ENCODE assay signal across 37 cellular contexts in the genomic region with DNA sequence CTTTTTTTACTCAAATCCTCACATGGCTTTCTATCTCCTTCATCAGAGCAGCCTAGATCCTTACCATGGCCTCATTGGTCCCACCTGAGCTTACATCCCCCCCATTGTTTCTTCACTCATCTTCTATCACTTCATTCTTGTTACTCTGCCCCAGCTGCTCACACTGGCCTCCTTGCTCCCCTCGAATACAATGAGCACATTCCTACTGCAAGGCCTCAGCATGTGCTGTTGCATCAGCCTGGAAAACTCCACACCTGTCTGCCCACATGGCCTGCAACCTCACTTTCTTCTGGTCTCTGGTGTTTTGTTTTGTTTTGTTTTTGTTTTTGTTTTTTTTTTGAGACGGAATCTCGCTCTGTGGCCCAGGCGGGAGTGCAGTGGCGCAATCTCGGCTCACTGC.
"Had no signal": no experiment of that assay in that cellular context is flagged by ENCODE, and none has a peak within 500 bp of the region (broad histone marks: within the 10 kb centered on the region; RNA-seq: fewer than 3 reads in every experiment).

No MANE protein-coding gene starts in this region.

- H3K4me1 Mint-ChIP-seq: activated CD4-positive, alpha-beta T cell treated with anti-CD3 and anti-CD28 coated beads for 36 hours; activated CD4-positive, alpha-beta T cell treated with anti-CD3 and anti-CD28 coated beads, Interleukin-2, amount 10 ng/mL, durations not matched to agents 7 days and 5 days; activated T-helper 17 cell treated with anti-CD3 and anti-CD28 coated beads, Interleukin-2, amount 50 U/mL, for 72 hours had no signal

- FAIRE-seq: astrocyte, colon, TTC549 had no signal

- H3K27me3 Mint-ChIP-seq: activated CD4-positive, alpha-beta memory T cell treated with anti-CD3 and anti-CD28 coated beads for 36 hours; activated CD4-positive, alpha-beta T cell treated with anti-CD3 and anti-CD28 coated beads for 36 hours; activated CD4-positive, alpha-beta T cell treated with anti-CD3 and anti-CD28 coated beads, Interleukin-2, amount 10 ng/mL, durations not matched to agents 7 days and 5 days; activated CD8-positive, alpha-beta T cell treated with anti-CD3 and anti-CD28 coated beads for 36 hours; activated naive CD8-positive, alpha-beta T cell treated with anti-CD3 and anti-CD28 coated beads for 36 hours; activated T-helper 17 cell treated with anti-CD3 and anti-CD28 coated beads, Interleukin-2, amount 50 U/mL, for 72 hours had no signal

- H3K4me3 ChIP-seq: adrenal gland, body of pancreas, breast epithelium had no signal

- H3K27me3 ChIP-seq: adrenal gland, body of pancreas, brain microvascular endothelial cell, breast epithelium had no signal

- H3K9me3 Mint-ChIP-seq: activated CD4-positive, alpha-beta memory T cell treated with anti-CD3 and anti-CD28 coated beads for 36 hours; activated CD8-positive, alpha-beta T cell treated with anti-CD3 and anti-CD28 coated beads for 36 hours had no signal

- H3K27ac Mint-ChIP-seq: activated CD4-positive, alpha-beta memory T cell treated with anti-CD3 and anti-CD28 coated beads for 36 hours; activated CD4-positive, alpha-beta T cell treated with anti-CD3 and anti-CD28 coated beads for 36 hours; activated CD4-positive, alpha-beta T cell treated with anti-CD3 and anti-CD28 coated beads, Interleukin-2, amount 10 ng/mL, durations not matched to agents 7 days and 5 days; activated CD8-positive, alpha-beta T cell treated with anti-CD3 and anti-CD28 coated beads for 36 hours; activated naive CD4-positive, alpha-beta T cell treated with anti-CD3 and anti-CD28 coated beads for 36 hours; activated naive CD4-positive, alpha-beta T cell treated with anti-CD3 and anti-CD28 coated beads, Interleukin-2, amount 50 U/mL, for 72 hours; activated naive CD8-positive, alpha-beta T cell treated with anti-CD3 and anti-CD28 coated beads for 36 hours; activated T-cell treated with anti-CD3 and anti-CD28 coated beads, Interleukin-2, amount 50 U/mL, for 72 hours; activated T-helper 1 cell treated with anti-CD3 and anti-CD28 coated beads, Interleukin-12 subunit alpha, Interleukin-12 subunit beta, Interleukin-2, Interleukin-4 antibody, amounts not matched to agents 30 ng/mL and 10 ng/mL and 1 ng/mL, durations not matched to agents 14 hours and 24 hours and 36 hours; activated T-helper 17 cell treated with anti-CD3 and anti-CD28 coated beads, Interleukin-2, amount 50 U/mL, for 72 hours; T-helper 1 cell treated with Interleukin-12 subunit alpha and Interleukin-12 subunit beta and Interleukin-4 antibody, amounts not matched to agents 30 μg/mL and 1 μg/mL, for 36 hours; T-helper 2 cell treated with Interferon-gamma antibody and Interleukin-4, amounts not matched to agents 5 μg/mL and 100 μg/mL, for 36 hours had no signal

- H3K4me1 ChIP-seq: adrenal gland, body of pancreas, breast epithelium had no signal

- ATAC-seq: activated CD4-positive, alpha-beta T cell treated with anti-CD3 and anti-CD28 coated beads for 36 hours; activated CD4-positive, CD25-positive, alpha-beta regulatory T cell treated with anti-CD3 and anti-CD28 coated beads, Interleukin-2, amount 50 U/mL, for 24 hours; activated CD8-positive, alpha-beta T cell treated with anti-CD3 and anti-CD28 coated beads for 36 hours; activated naive CD4-positive, alpha-beta T cell treated with anti-CD3 and anti-CD28 coated beads, Interleukin-2, amount 50 U/mL, for 72 hours; activated T-cell treated with anti-CD3 and anti-CD28 coated beads, Interleukin-2, amount 50 U/mL, for 4 hours; activated T-cell treated with anti-CD3 and anti-CD28 coated beads, Interleukin-2, amount 50 U/mL, for 72 hours; activated T-helper 17 cell treated with anti-CD3 and anti-CD28 coated beads, Interleukin-2, amount 50 U/mL, for 72 hours; body of pancreas had no signal

- H3K9me3 ChIP-seq: adrenal gland, body of pancreas, breast epithelium had no signal

- H3K36me3 ChIP-seq: adrenal gland, brain microvascular endothelial cell, breast epithelium had no signal

- H3K4me3 Mint-ChIP-seq: activated CD4-positive, alpha-beta memory T cell treated with anti-CD3 and anti-CD28 coated beads for 36 hours; activated CD4-positive, alpha-beta T cell treated with anti-CD3 and anti-CD28 coated beads for 36 hours; activated CD4-positive, alpha-beta T cell treated with anti-CD3 and anti-CD28 coated beads, Interleukin-2, amount 10 ng/mL, durations not matched to agents 7 days and 5 days; activated CD8-positive, alpha-beta T cell treated with anti-CD3 and anti-CD28 coated beads for 36 hours; activated naive CD4-positive, alpha-beta T cell treated with anti-CD3 and anti-CD28 coated beads for 36 hours; activated naive CD8-positive, alpha-beta T cell treated with anti-CD3 and anti-CD28 coated beads for 36 hours; activated T-cell treated with anti-CD3 and anti-CD28 coated beads, Interleukin-2, amount 50 U/mL, for 4 hours; activated T-cell treated with anti-CD3 and anti-CD28 coated beads, Interleukin-2, amount 50 U/mL, for 72 hours; activated T-helper 1 cell treated with anti-CD3 and anti-CD28 coated beads, Interleukin-12 subunit alpha, Interleukin-12 subunit beta, Interleukin-2, Interleukin-4 antibody, amounts not matched to agents 30 ng/mL and 10 ng/mL and 1 ng/mL, durations not matched to agents 14 hours and 24 hours and 36 hours; activated T-helper 17 cell treated with anti-CD3 and anti-CD28 coated beads, Interleukin-2, amount 50 U/mL, for 72 hours; T-helper 1 cell treated with Interleukin-12 subunit alpha and Interleukin-12 subunit beta and Interleukin-4 antibody, amounts not matched to agents 30 μg/mL and 1 μg/mL, for 36 hours; T-helper 2 cell treated with Interferon-gamma antibody and Interleukin-4, amounts not matched to agents 5 μg/mL and 100 μg/mL, for 36 hours had no signal

- DNase-seq: activated CD4-positive, alpha-beta memory T cell treated with anti-CD3 and anti-CD28 coated beads for 36 hours; activated CD4-positive, alpha-beta T cell treated with anti-CD3 and anti-CD28 coated beads for 1 hour; activated CD4-positive, alpha-beta T cell treated with anti-CD3 and anti-CD28 coated beads for 36 hours; activated CD4-positive, alpha-beta T cell treated with anti-CD3 and anti-CD28 coated beads for 48 hours; activated CD4-positive, alpha-beta T cell treated with anti-CD3 and anti-CD28 coated beads, Interleukin-2, amount 10 ng/mL, durations not matched to agents 7 days and 5 days; activated CD4-positive, CD25-positive, alpha-beta regulatory T cell; activated CD8-positive, alpha-beta memory T cell treated with anti-CD3 and anti-CD28 coated beads, Interleukin-2, amount 50 U/mL, for 4 hours; activated CD8-positive, alpha-beta T cell treated with anti-CD3 and anti-CD28 coated beads for 36 hours; activated effector memory CD4-positive, alpha-beta T cell treated with anti-CD3 and anti-CD28 coated beads, Interleukin-2, amount 50 U/mL, for 16 hours; activated gamma-delta T cell treated with Interleukin-2 at 50 U/mL for 16 hours; activated naive CD4-positive, alpha-beta T cell; activated naive CD4-positive, alpha-beta T cell treated with anti-CD3 and anti-CD28 coated beads for 36 hours; activated naive CD4-positive, alpha-beta T cell treated with anti-CD3 and anti-CD28 coated beads, Interleukin-2, amount 50 U/mL, for 16 hours; activated naive CD8-positive, alpha-beta T cell treated with anti-CD3 and anti-CD28 coated beads for 36 hours; activated T-cell treated with anti-CD3 and anti-CD28 coated beads for 4 hours; activated T-cell treated with anti-CD3 and anti-CD28 coated beads, Interleukin-2, amount 50 U/mL, for 1 hour; activated T-cell treated with anti-CD3 and anti-CD28 coated beads, Interleukin-2, amount 50 U/mL, for 4 hours; activated T-cell treated with anti-CD3 and anti-CD28 coated beads, Interleukin-2, amount 50 U/mL, for 72 hours; adrenal gland; amniotic stem cell; aorta; body of pancreas; brain microvascular endothelial cell; central memory CD4-positive, alpha-beta T cell; T-helper 2 cell; T-helper 9 cell had no signal

- H3K36me3 Mint-ChIP-seq: activated CD4-positive, alpha-beta memory T cell treated with anti-CD3 and anti-CD28 coated beads for 36 hours; activated naive CD8-positive, alpha-beta T cell treated with anti-CD3 and anti-CD28 coated beads for 36 hours had no signal

- H3K27ac ChIP-seq: adrenal gland, body of pancreas, brain microvascular endothelial cell, breast epithelium, VCaP had no signal
